ENCODE assay signal across 1 cellular context in the genomic region with DNA sequence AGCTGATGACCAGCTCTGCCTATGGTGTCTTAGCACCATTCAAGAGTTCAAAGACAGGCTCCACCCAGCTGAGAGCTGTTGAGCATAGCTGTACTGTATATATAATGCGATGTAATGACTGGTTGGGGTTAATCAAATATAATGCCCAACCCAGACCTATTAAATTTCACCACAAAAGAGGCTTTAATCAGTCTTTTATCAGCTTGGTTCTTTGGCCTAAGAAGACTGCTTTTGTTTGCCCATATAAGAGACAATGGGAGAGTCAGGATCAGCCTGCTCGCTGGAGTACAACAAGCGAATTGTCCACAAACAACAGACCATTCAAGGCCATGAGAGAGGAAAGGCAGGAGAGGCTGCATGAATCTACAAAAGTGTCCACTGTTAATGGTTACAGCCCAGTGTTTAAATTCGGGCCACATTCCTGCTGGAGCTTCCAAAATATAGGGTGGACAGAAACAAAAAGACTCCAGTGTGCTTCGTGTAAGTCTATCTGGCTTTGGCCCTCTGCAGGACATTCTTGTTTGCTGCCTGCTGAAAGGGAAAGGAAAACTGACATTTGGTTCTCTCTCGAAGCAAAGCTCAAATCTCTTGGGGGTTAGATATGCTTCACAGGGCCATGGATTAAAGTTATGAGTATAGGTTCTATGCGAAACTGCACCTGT.
TF ChIP-seq lines count a peak whose summit lies in the region.

No MANE protein-coding gene starts in this region.

TF ChIP-seq in HepG2, 621 proteins besides CTCF, POLR2A, EP300 and RAD21 (continued from another document and continues in another):
- peak; percentile 54 for TF ChIP-seq GFI1 (CRISPR knock-in tag; IDR thresholded peaks at IDR 0.05; ENCODE audit: borderline replicate concordance)
- peak; percentile 99 for TF ChIP-seq SOX5 (CRISPR knock-in tag; IDR thresholded peaks at IDR 0.05; ENCODE audit: borderline replicate concordance)
- no peak for TF ChIP-seq HDAC6 (IDR thresholded peaks at IDR 0.05; ENCODE audit: low read depth, low read length)
- TF ChIP-seq GATAD1 (CRISPR knock-in tag; IDR thresholded peaks at IDR 0.05): no peak; the same call in 1 of the 2 replicates
- no peak for TF ChIP-seq ZNF562 (CRISPR knock-in tag; IDR thresholded peaks at IDR 0.05; ENCODE audit: borderline replicate concordance)
- TF ChIP-seq, protein P1, sequence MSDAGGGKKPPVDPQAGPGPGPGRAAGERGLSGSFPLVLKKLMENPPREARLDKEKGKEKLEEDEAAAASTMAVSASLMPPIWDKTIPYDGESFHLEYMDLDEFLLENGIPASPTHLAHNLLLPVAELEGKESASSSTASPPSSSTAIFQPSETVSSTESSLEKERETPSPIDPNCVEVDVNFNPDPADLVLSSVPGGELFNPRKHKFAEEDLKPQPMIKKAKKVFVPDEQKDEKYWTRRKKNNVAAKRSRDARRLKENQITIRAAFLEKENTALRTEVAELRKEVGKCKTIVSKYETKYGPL (CRISPR knock-in tag; IDR thresholded peaks at IDR 0.05): no peak
- TF ChIP-seq RCOR2 (CRISPR knock-in tag; IDR thresholded peaks at IDR 0.05): peak; percentile 85
- peak; percentile 88 for TF ChIP-seq NCOA2 (CRISPR knock-in tag; IDR thresholded peaks at IDR 0.05)
- TF ChIP-seq YEATS4 (CRISPR knock-in tag; IDR thresholded peaks at IDR 0.05; ENCODE audit: borderline replicate concordance): peak; percentile 22; the same call in 1 of the 2 replicates
- 0 out of 2 replicates have a peak, but pooled peaks have one; percentile 1 for TF ChIP-seq ZNF749 (CRISPR knock-in tag; IDR thresholded peaks at IDR 0.05; ENCODE audit: borderline replicate concordance)
- no peak for TF ChIP-seq ZFP36L2 (CRISPR knock-in tag; IDR thresholded peaks at IDR 0.05)
- TF ChIP-seq, protein P2, sequence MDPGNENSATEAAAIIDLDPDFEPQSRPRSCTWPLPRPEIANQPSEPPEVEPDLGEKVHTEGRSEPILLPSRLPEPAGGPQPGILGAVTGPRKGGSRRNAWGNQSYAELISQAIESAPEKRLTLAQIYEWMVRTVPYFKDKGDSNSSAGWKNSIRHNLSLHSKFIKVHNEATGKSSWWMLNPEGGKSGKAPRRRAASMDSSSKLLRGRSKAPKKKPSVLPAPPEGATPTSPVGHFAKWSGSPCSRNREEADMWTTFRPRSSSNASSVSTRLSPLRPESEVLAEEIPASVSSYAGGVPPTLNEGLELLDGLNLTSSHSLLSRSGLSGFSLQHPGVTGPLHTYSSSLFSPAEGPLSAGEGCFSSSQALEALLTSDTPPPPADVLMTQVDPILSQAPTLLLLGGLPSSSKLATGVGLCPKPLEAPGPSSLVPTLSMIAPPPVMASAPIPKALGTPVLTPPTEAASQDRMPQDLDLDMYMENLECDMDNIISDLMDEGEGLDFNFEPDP (CRISPR knock-in tag; conservative IDR thresholded peaks at IDR 0.05): 0 out of 2 replicates have a peak, but pooled peaks have one; percentile 31
- TF ChIP-seq ZNF878 (CRISPR knock-in tag; IDR thresholded peaks at IDR 0.05): no peak
- TF ChIP-seq ELF3 (CRISPR knock-in tag; IDR thresholded peaks at IDR 0.05): peak; percentile 69
- TF ChIP-seq ZNF607 (CRISPR knock-in tag; IDR thresholded peaks at IDR 0.05; ENCODE audit: borderline replicate concordance): 0 out of 2 replicates have a peak, but pooled peaks have one; percentile 16
- peak; percentile 75 for TF ChIP-seq ZEB1 (IDR thresholded peaks at IDR 0.05; ENCODE audit: insufficient replicate concordance, low read depth)
- peak; percentile 37; the same call in 1 of the 2 replicates for TF ChIP-seq KDM6A (CRISPR knock-in tag; IDR thresholded peaks at IDR 0.05; ENCODE audit: low read depth)
- TF ChIP-seq, protein P3, sequence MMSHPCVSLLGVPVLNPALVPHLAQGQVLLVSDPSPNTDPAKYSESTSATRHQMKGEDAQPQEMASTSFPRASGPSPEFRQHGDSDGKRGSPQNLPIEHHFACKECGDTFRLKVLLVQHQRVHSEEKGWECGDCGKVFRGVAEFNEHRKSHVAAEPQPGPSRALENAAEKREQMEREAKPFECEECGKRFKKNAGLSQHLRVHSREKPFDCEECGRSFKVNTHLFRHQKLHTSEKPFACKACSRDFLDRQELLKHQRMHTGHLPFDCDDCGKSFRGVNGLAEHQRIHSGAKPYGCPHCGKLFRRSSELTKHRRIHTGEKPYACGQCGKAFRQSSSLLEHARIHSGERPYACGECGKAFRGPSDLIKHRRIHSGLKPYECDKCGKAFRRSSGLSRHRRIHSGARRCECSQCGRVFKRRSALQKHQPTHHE (CRISPR knock-in tag; IDR thresholded peaks at IDR 0.05; ENCODE audit: borderline replicate concordance): peak; percentile 57; the same call in 1 of the 2 replicates
- 0 out of 2 replicates have a peak, but pooled peaks have one; percentile 16 for TF ChIP-seq ZNF567 (CRISPR knock-in tag; IDR thresholded peaks at IDR 0.05; ENCODE audit: borderline replicate concordance)
- TF ChIP-seq NFIC (IDR thresholded peaks at IDR 0.05; ENCODE audit: low read length): peak; percentile 76; the same call in 1 of the 2 replicates
- no peak for TF ChIP-seq AGO1 (IDR thresholded peaks at IDR 0.05; ENCODE audit: low read depth, low read length, poor library complexity, severe bottlenecking)
- 0 out of 2 replicates have a peak, but pooled peaks have one; percentile 43 for TF ChIP-seq ZNF264 (CRISPR knock-in tag; IDR thresholded peaks at IDR 0.05)
- TF ChIP-seq, protein P4, sequence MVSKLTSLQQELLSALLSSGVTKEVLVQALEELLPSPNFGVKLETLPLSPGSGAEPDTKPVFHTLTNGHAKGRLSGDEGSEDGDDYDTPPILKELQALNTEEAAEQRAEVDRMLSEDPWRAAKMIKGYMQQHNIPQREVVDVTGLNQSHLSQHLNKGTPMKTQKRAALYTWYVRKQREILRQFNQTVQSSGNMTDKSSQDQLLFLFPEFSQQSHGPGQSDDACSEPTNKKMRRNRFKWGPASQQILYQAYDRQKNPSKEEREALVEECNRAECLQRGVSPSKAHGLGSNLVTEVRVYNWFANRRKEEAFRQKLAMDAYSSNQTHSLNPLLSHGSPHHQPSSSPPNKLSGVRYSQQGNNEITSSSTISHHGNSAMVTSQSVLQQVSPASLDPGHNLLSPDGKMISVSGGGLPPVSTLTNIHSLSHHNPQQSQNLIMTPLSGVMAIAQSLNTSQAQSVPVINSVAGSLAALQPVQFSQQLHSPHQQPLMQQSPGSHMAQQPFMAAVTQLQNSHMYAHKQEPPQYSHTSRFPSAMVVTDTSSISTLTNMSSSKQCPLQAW (CRISPR knock-in tag; IDR thresholded peaks at IDR 0.05): 0 out of 2 replicates have a peak, but pooled peaks have one; percentile 20
- no peak for TF ChIP-seq EEA1 (CRISPR knock-in tag; IDR thresholded peaks at IDR 0.05; ENCODE audit: borderline replicate concordance)
- peak; percentile 51 for TF ChIP-seq CBX1 (IDR thresholded peaks at IDR 0.05; ENCODE audit: low read depth)
- TF ChIP-seq, protein P5, sequence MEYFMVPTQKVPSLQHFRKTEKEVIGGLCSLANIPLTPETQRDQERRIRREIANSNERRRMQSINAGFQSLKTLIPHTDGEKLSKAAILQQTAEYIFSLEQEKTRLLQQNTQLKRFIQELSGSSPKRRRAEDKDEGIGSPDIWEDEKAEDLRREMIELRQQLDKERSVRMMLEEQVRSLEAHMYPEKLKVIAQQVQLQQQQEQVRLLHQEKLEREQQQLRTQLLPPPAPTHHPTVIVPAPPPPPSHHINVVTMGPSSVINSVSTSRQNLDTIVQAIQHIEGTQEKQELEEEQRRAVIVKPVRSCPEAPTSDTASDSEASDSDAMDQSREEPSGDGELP (IDR thresholded peaks at IDR 0.05; ENCODE audit: borderline replicate concordance, low read depth): peak; percentile 48; the same call in 1 of the 2 replicates
- TF ChIP-seq, protein P6, sequence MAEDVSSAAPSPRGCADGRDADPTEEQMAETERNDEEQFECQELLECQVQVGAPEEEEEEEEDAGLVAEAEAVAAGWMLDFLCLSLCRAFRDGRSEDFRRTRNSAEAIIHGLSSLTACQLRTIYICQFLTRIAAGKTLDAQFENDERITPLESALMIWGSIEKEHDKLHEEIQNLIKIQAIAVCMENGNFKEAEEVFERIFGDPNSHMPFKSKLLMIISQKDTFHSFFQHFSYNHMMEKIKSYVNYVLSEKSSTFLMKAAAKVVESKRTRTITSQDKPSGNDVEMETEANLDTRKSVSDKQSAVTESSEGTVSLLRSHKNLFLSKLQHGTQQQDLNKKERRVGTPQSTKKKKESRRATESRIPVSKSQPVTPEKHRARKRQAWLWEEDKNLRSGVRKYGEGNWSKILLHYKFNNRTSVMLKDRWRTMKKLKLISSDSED (CRISPR knock-in tag; IDR thresholded peaks at IDR 0.05): no peak
- peak; percentile 39; the same call in 1 of the 2 replicates for TF ChIP-seq ZKSCAN1 (IDR thresholded peaks at IDR 0.05; ENCODE audit: low read length)
- TF ChIP-seq, protein P7, sequence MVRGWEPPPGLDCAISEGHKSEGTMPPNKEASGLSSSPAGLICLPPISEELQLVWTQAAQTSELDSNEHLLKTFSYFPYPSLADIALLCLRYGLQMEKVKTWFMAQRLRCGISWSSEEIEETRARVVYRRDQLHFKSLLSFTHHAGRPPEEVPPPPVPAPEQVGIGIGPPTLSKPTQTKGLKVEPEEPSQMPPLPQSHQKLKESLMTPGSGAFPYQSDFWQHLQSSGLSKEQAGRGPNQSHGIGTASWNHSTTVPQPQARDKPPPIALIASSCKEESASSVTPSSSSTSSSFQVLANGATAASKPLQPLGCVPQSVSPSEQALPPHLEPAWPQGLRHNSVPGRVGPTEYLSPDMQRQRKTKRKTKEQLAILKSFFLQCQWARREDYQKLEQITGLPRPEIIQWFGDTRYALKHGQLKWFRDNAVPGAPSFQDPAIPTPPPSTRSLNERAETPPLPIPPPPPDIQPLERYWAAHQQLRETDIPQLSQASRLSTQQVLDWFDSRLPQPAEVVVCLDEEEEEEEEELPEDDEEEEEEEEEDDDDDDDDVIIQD (CRISPR knock-in tag; IDR thresholded peaks at IDR 0.05; ENCODE audit: low read depth): 0 out of 2 replicates have a peak, but pooled peaks have one; percentile 46
- peak; percentile 71; the same call in 1 of the 2 replicates for TF ChIP-seq ZSCAN31 (CRISPR knock-in tag; IDR thresholded peaks at IDR 0.05; ENCODE audit: low read depth)
- TF ChIP-seq ZNF775 (CRISPR knock-in tag; IDR thresholded peaks at IDR 0.05; ENCODE audit: borderline replicate concordance): 0 out of 2 replicates have a peak, but pooled peaks have one; percentile 17
- TF ChIP-seq MBD4 (IDR thresholded peaks at IDR 0.05; ENCODE audit: borderline replicate concordance, low read length): peak; percentile 73; the same call in 1 of the 2 replicates
- no peak for TF ChIP-seq SOX6 (IDR thresholded peaks at IDR 0.05)
- peak; percentile 99 for TF ChIP-seq SOX6 (CRISPR knock-in tag; IDR thresholded peaks at IDR 0.05)
- peak; percentile 30; the same call in 1 of the 2 replicates for TF ChIP-seq ARID2 (CRISPR knock-in tag; IDR thresholded peaks at IDR 0.05; ENCODE audit: borderline replicate concordance)
- peak; percentile 81 for TF ChIP-seq FOXA3 (CRISPR knock-in tag; IDR thresholded peaks at IDR 0.05)
- TF ChIP-seq, protein P8, sequence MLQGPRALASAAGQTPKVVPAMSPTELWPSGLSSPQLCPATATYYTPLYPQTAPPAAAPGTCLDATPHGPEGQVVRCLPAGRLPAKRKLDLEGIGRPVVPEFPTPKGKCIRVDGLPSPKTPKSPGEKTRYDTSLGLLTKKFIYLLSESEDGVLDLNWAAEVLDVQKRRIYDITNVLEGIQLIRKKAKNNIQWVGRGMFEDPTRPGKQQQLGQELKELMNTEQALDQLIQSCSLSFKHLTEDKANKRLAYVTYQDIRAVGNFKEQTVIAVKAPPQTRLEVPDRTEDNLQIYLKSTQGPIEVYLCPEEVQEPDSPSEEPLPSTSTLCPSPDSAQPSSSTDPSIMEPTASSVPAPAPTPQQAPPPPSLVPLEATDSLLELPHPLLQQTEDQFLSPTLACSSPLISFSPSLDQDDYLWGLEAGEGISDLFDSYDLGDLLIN (CRISPR knock-in tag; IDR thresholded peaks at IDR 0.05; ENCODE audit: borderline replicate concordance): no peak
- TF ChIP-seq, protein P9, sequence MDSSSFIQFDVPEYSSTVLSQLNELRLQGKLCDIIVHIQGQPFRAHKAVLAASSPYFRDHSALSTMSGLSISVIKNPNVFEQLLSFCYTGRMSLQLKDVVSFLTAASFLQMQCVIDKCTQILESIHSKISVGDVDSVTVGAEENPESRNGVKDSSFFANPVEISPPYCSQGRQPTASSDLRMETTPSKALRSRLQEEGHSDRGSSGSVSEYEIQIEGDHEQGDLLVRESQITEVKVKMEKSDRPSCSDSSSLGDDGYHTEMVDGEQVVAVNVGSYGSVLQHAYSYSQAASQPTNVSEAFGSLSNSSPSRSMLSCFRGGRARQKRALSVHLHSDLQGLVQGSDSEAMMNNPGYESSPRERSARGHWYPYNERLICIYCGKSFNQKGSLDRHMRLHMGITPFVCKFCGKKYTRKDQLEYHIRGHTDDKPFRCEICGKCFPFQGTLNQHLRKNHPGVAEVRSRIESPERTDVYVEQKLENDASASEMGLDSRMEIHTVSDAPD (CRISPR knock-in tag; IDR thresholded peaks at IDR 0.05): peak; percentile 73
- no peak for TF ChIP-seq SMARCC2 (IDR thresholded peaks at IDR 0.05)
- TF ChIP-seq, protein P10, sequence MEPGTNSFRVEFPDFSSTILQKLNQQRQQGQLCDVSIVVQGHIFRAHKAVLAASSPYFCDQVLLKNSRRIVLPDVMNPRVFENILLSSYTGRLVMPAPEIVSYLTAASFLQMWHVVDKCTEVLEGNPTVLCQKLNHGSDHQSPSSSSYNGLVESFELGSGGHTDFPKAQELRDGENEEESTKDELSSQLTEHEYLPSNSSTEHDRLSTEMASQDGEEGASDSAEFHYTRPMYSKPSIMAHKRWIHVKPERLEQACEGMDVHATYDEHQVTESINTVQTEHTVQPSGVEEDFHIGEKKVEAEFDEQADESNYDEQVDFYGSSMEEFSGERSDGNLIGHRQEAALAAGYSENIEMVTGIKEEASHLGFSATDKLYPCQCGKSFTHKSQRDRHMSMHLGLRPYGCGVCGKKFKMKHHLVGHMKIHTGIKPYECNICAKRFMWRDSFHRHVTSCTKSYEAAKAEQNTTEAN (CRISPR knock-in tag; conservative IDR thresholded peaks at IDR 0.05): 0 out of 2 replicates have a peak, but pooled peaks have one; percentile 23
- TF ChIP-seq ZBTB20 (CRISPR knock-in tag; IDR thresholded peaks at IDR 0.05; ENCODE audit: borderline replicate concordance, low read depth): 0 out of 2 replicates have a peak, but pooled peaks have one; percentile 14
- TF ChIP-seq, protein P11, sequence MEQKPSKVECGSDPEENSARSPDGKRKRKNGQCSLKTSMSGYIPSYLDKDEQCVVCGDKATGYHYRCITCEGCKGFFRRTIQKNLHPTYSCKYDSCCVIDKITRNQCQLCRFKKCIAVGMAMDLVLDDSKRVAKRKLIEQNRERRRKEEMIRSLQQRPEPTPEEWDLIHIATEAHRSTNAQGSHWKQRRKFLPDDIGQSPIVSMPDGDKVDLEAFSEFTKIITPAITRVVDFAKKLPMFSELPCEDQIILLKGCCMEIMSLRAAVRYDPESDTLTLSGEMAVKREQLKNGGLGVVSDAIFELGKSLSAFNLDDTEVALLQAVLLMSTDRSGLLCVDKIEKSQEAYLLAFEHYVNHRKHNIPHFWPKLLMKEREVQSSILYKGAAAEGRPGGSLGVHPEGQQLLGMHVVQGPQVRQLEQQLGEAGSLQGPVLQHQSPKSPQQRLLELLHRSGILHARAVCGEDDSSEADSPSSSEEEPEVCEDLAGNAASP (CRISPR knock-in tag; IDR thresholded peaks at IDR 0.05; ENCODE audit: borderline replicate concordance): peak; percentile 69
- TF ChIP-seq ZNF879 (CRISPR knock-in tag; IDR thresholded peaks at IDR 0.05): no peak
- peak; percentile 67 for TF ChIP-seq SRF (IDR thresholded peaks at IDR 0.05; ENCODE audit: low read depth, low read length)
- peak; percentile 100 for TF ChIP-seq LCORL (IDR thresholded peaks at IDR 0.05)
- peak; percentile 98 for TF ChIP-seq LCORL (CRISPR knock-in tag; IDR thresholded peaks at IDR 0.05)
- TF ChIP-seq TCF7 (IDR thresholded peaks at IDR 0.05; ENCODE audit: low read depth): peak; percentile 61
- no peak for TF ChIP-seq HNRNPLL (IDR thresholded peaks at IDR 0.05; ENCODE audit: low read depth, low read length, poor library complexity, severe bottlenecking)
- TF ChIP-seq CREM (IDR thresholded peaks at IDR 0.05): peak; percentile 54; the same call in 1 of the 2 replicates
- no peak for TF ChIP-seq CREM (CRISPR knock-in tag; IDR thresholded peaks at IDR 0.05)
